Comparison of ENCODE assay signal across 25 cellular contexts in genomic region chr7:48309720-48310119, GRCh38.
DNase-seq lines count a peak whose midpoint lies in the region; ATAC-seq and TF ChIP-seq lines count a peak whose summit lies in the region.
"Had no signal": no experiment of that assay in that cellular context is flagged by ENCODE, and none has a peak within 500 bp of the region (broad histone marks: within the 10 kb centered on the region; RNA-seq: fewer than 3 reads in every experiment).

No MANE protein-coding gene starts in this region.

- no TSS peak for BruUV-seq in Panc1 (replicated peaks; lab: Mats Ljungman, UMichigan)

- no peaks in the 10 kb centered on the region for H3K79me2 ChIP-seq in hepatocyte

- intact Hi-C loops in Panc1 (cut with micrococcal nuclease; ENCODE audit: unreplicated experiment): no loop called here

- no peak overlapping the region for H3K4me3 Mint-ChIP-seq in stimulated activated naive CD8-positive, alpha-beta T cell treated with anti-CD3 and anti-CD28 coated beads, Interleukin-15, amount 100 ng/mL, for 72 hours
- H3K4me3 Mint-ChIP-seq: CD14-positive monocyte; CD4-positive, alpha-beta memory T cell; CD4-positive, CD25-positive, alpha-beta regulatory T cell; CD8-positive, alpha-beta memory T cell had no signal

- H3K36me3 ChIP-seq in Panc1 (ENCODE audit: control insufficient read depth, insufficient read depth, low read length) (no peaks in the 10 kb centered on the region), hepatocyte (replicated peaks; ENCODE audit: insufficient read depth, low read depth) (no peaks in the 10 kb centered on the region)
- H3K36me3 ChIP-seq: BE2C, BLaER1 had no signal

- no peak overlapping the region for H2AFZ ChIP-seq in hepatocyte

- CTCF ChIA-PET in Panc1 (lab: Charles Lee): no interaction called here

- H4K20me1 ChIP-seq in hepatocyte (ENCODE audit: insufficient read depth, poor library complexity, severe bottlenecking): no peaks in the 10 kb centered on the region
- H4K20me1 ChIP-seq: BLaER1 had no signal

- in situ Hi-C loops in Panc1 (cut with HindIII; ENCODE audit: low pct_unique_long_range_greater_than_20kb, low sequenced_read_pairs): no loop called here

- POLR2A ChIA-PET in Panc1 (lab: Charles Lee): interaction anchor here (0.6 kb wide), 1 partner anchor 557 kb away, joined by 6 read pairs; no protein-coding TSS in a partner anchor

- no peak overlapping the region for H3K4me2 ChIP-seq in hepatocyte
- H3K4me2 ChIP-seq: BLaER1 had no signal

- H3K27ac ChIP-seq in Panc1 (ENCODE audit: low read length) (no peak overlapping the region), hepatocyte (no peak overlapping the region)
- H3K27ac ChIP-seq: BLaER1 had no signal

- TF ChIP-seq CTCF in Panc1 (IDR thresholded peaks at IDR 0.05): no peak
- TF ChIP-seq CTCF in hepatocyte (IDR thresholded peaks at IDR 0.05; ENCODE audit: poor library complexity): no peak

- H3K9me3 Mint-ChIP-seq in stimulated activated naive CD8-positive, alpha-beta T cell treated with anti-CD3 and anti-CD28 coated beads, Interleukin-15, amount 100 ng/mL, for 72 hours: no peaks in the 10 kb centered on the region
- H3K9me3 Mint-ChIP-seq: CD4-positive, alpha-beta memory T cell; CD4-positive, CD25-positive, alpha-beta regulatory T cell; CD8-positive, alpha-beta memory T cell had no signal

- H3K27ac Mint-ChIP-seq in stimulated activated naive CD8-positive, alpha-beta T cell treated with anti-CD3 and anti-CD28 coated beads, Interleukin-15, amount 100 ng/mL, for 72 hours: peak overlapping the region; percentile 33 to 42
- H3K27ac Mint-ChIP-seq: CD4-positive, alpha-beta memory T cell; CD4-positive, CD25-positive, alpha-beta regulatory T cell; CD8-positive, alpha-beta memory T cell had no signal

- H3K4me1 ChIP-seq in Panc1 (ENCODE audit: control insufficient read depth, insufficient read depth, low read length): no peaks in the 10 kb centered on the region
- H3K4me1 ChIP-seq in hepatocyte (ENCODE audit: insufficient read depth): no peaks in the 10 kb centered on the region
- H3K4me1 ChIP-seq: BE2C, BLaER1 had no signal

- no peaks in the 10 kb centered on the region for H3K27me3 ChIP-seq in Panc1 (ENCODE audit: control insufficient read depth, insufficient read depth, low read length)
- H3K27me3 ChIP-seq in hepatocyte: no peaks in the 10 kb centered on the region
- H3K27me3 ChIP-seq: BE2C, BLaER1 had no signal

- no peak for DNase-seq in stimulated activated naive CD8-positive, alpha-beta T cell treated with anti-CD3 and anti-CD28 coated beads, Interleukin-15, amount 100 ng/mL, for 72 hours
- DNase-seq in stimulated activated naive CD8-positive, alpha-beta T cell treated with anti-CD3 and anti-CD28 coated beads, Interleukin-15, Interleukin-2, amounts not matched to agents 100 U/mL and 50 U/mL, for 24 hours: no peak
- DNase-seq in Panc1 (ENCODE audit: low read depth, low spot score) (no peak), hepatocyte (ENCODE audit: low spot score) (no peak), hypothalamus (lab: John Stamatoyannopoulos, UW) (no peak)
- DNase-seq: 8988T; ACHN; BE2C; C1 segment of cervical spinal cord; CD4-positive, alpha-beta memory T cell; CD4-positive, CD25-positive, alpha-beta regulatory T cell; CD8-positive, alpha-beta memory T cell; COR-L47; DMS 273 treated with DMSO at 0.1 percent for 48 hours; DMS153; DMS53; DMS79; DND-41; EL; GDM1 had no signal

- H3K4me3 ChIP-seq in Panc1 (ENCODE audit: low read depth in 2 of 2, low read length in 2 of 2) (no peak overlapping the region), hepatocyte (no peak overlapping the region)
- H3K4me3 ChIP-seq: BLaER1, GM12878 had no signal

- 87% methylated on average over 12 of the region's 12 CpGs for WGBS in hepatocyte (ENCODE audit: low lambda C conversion rate, missing lambda C conversion rate)

- H3K4me1 Mint-ChIP-seq in stimulated activated naive CD8-positive, alpha-beta T cell treated with anti-CD3 and anti-CD28 coated beads, Interleukin-15, amount 100 ng/mL, for 72 hours: no peaks in the 10 kb centered on the region
- H3K4me1 Mint-ChIP-seq: CD14-positive monocyte; CD4-positive, alpha-beta memory T cell; CD4-positive, CD25-positive, alpha-beta regulatory T cell; CD8-positive, alpha-beta memory T cell had no signal

- H3K27me3 Mint-ChIP-seq in stimulated activated naive CD8-positive, alpha-beta T cell treated with anti-CD3 and anti-CD28 coated beads, Interleukin-15, amount 100 ng/mL, for 72 hours: no peaks in the 10 kb centered on the region
- H3K27me3 Mint-ChIP-seq: CD4-positive, CD25-positive, alpha-beta regulatory T cell had no signal

- H3K9me3 ChIP-seq in Panc1 (ENCODE audit: control insufficient read depth, insufficient read depth, low read depth, low read length) (no peaks in the 10 kb centered on the region), hepatocyte (ENCODE audit: low read depth) (no peaks in the 10 kb centered on the region)
- H3K9me3 ChIP-seq: BE2C, BLaER1 had no signal

- ATAC-seq in stimulated activated naive CD8-positive, alpha-beta T cell treated with anti-CD3 and anti-CD28 coated beads, Interleukin-15, amount 100 ng/mL, for 72 hours: no peak
- ATAC-seq in stimulated activated naive CD8-positive, alpha-beta T cell treated with anti-CD3 and anti-CD28 coated beads, Interleukin-15, Interleukin-2, amounts not matched to agents 100 U/mL and 50 U/mL, for 24 hours: no peak
- ATAC-seq in Panc1 (peak; percentile 30; the same call in 1 of the 2 replicates), esophagus mucosa (peak; percentile 50), GM19455 (IDR thresholded peaks at IDR 0.05; ENCODE audit: unreplicated experiment) (no peak)
- ATAC-seq: GM12878 had no signal

- H3K9me2 ChIP-seq in hepatocyte (replicated peaks; ENCODE audit: insufficient read depth): no peaks in the 10 kb centered on the region

Comparison
In these comparisons a context has a peak if more than half of its experiments do, and no peak if none do; other contexts are left out.
1. ATAC-seq: peak in Panc1 (single experiment) and esophagus mucosa (single experiment); none in stimulated activated naive CD8-positive, alpha-beta T cell treated with anti-CD3 and anti-CD28 coated beads, Interleukin-15, amount 100 ng/mL, for 72 hours (single experiment), stimulated activated naive CD8-positive, alpha-beta T cell treated with anti-CD3 and anti-CD28 coated beads, Interleukin-15, Interleukin-2, amounts not matched to agents 100 U/mL and 50 U/mL, for 24 hours (single experiment) and GM19455 (single experiment).